Comparison of ENCODE assay signal across 8 cellular contexts in genomic region chr16:88924834-88925539, GRCh38. TPM values are rescaled to one million over a fixed set of nuclear protein-coding genes. Genes with fewer than 3 reads are reported as not detected.
A peak's percentile ranks its signal among the peaks of the same experiment; 100 is the strongest.
DNase-seq lines count a peak whose midpoint lies in the region; ATAC-seq and TF ChIP-seq lines count a peak whose summit lies in the region.

No MANE protein-coding gene starts in this region.

- peaks cover 2% of the 10 kb centered on the region for H3K9me3 Mint-ChIP-seq in activated CD8-positive, alpha-beta memory T cell treated with anti-CD3 and anti-CD28 coated beads, Interleukin-2, amount 10 ng/mL, durations not matched to agents 7 days and 5 days (ENCODE audit: low read depth)
- no peaks in the 10 kb centered on the region for H3K9me3 Mint-ChIP-seq in IgD-negative memory B cell

- peak; percentile 49 for ATAC-seq in activated CD8-positive, alpha-beta memory T cell treated with anti-CD3 and anti-CD28 coated beads, Interleukin-2, amount 10 ng/mL, durations not matched to agents 7 days and 5 days
- peak; percentile 84 for ATAC-seq in foreskin keratinocyte
- ATAC-seq in HG03354 (IDR thresholded peaks at IDR 0.05; ENCODE audit: poor library complexity, severe bottlenecking, unreplicated experiment): no peak

- no peaks in the 10 kb centered on the region for H3K36me3 Mint-ChIP-seq in activated CD8-positive, alpha-beta memory T cell treated with anti-CD3 and anti-CD28 coated beads, Interleukin-2, amount 10 ng/mL, durations not matched to agents 7 days and 5 days
- no peaks in the 10 kb centered on the region for H3K36me3 Mint-ChIP-seq in IgD-negative memory B cell

- no peak overlapping the region for H3K27ac ChIP-seq in foreskin keratinocyte

- H3K4me1 Mint-ChIP-seq in activated CD8-positive, alpha-beta memory T cell treated with anti-CD3 and anti-CD28 coated beads, Interleukin-2, amount 10 ng/mL, durations not matched to agents 7 days and 5 days: peaks cover 2% of the 10 kb centered on the region
- H3K4me1 Mint-ChIP-seq in IgD-negative memory B cell: peaks cover 12 to 22% (median 21%) of the 10 kb centered on the region in 3 donors

- H3K4me3 Mint-ChIP-seq in activated CD8-positive, alpha-beta memory T cell treated with anti-CD3 and anti-CD28 coated beads, Interleukin-2, amount 10 ng/mL, durations not matched to agents 7 days and 5 days: no peak overlapping the region
- peak overlapping the region in 3 of 4 donors; percentile 33 to 77 (median 55) for H3K4me3 Mint-ChIP-seq in IgD-negative memory B cell

- peaks cover 12% of the 10 kb centered on the region for H3K4me1 ChIP-seq in foreskin keratinocyte

- CTCF ChIA-PET in activated CD8-positive, alpha-beta memory T cell treated with anti-CD3 and anti-CD28 coated beads, Interleukin-2, amount 10 ng/mL, durations not matched to agents 7 days and 5 days (lab: Charles Lee): no interaction called here

- H3K27ac Mint-ChIP-seq in activated CD8-positive, alpha-beta memory T cell treated with anti-CD3 and anti-CD28 coated beads, Interleukin-2, amount 10 ng/mL, durations not matched to agents 7 days and 5 days: no peak overlapping the region
- peak overlapping the region; percentile 53 to 88 (median 59) for H3K27ac Mint-ChIP-seq in IgD-negative memory B cell

- no peaks in the 10 kb centered on the region for H3K27me3 Mint-ChIP-seq in activated CD8-positive, alpha-beta memory T cell treated with anti-CD3 and anti-CD28 coated beads, Interleukin-2, amount 10 ng/mL, durations not matched to agents 7 days and 5 days
- H3K27me3 Mint-ChIP-seq in IgD-negative memory B cell: no peaks in the 10 kb centered on the region

- DNase-seq in activated CD8-positive, alpha-beta memory T cell treated with anti-CD3 and anti-CD28 coated beads, Interleukin-2, amount 10 ng/mL, durations not matched to agents 7 days and 5 days: no peak
- no peak for DNase-seq in activated CD8-positive, alpha-beta memory T cell treated with anti-CD3 and anti-CD28 coated beads for 24 hours
- DNase-seq in SW 1271 (lab: John Stamatoyannopoulos, UW) (peak; percentile 52 to 63), foreskin keratinocyte (peak; percentile 28 to 66), smooth muscle cell of the brain vasculature (ENCODE audit: low read depth, low spot score) (peak; percentile 63), mesenteric fat pad (ENCODE audit: low spot score) (no peak)

- TF ChIP-seq CTCF in foreskin keratinocyte (conservative IDR thresholded peaks at IDR 0.05): peak; percentile 62

- H3K27me3 ChIP-seq in foreskin keratinocyte: peaks cover 21% of the 10 kb centered on the region

RNA-seq across cellular contexts. Expression of gene CBFA2T3, which starts 52.0 kb away (rescaled TPM):
- total RNA-seq in activated CD8-positive, alpha-beta memory T cell treated with anti-CD3 and anti-CD28 coated beads, Interleukin-2, amount 10 ng/mL, durations not matched to agents 7 days and 5 days: under 1 TPM in 1 of 2 experiments, not detected in 1; 0.21 TPM
- polyA plus RNA-seq in IgD-negative memory B cell (38.8 TPM), foreskin keratinocyte (0.09 and 0.18 TPM in 2 replicates)
- total RNA-seq in foreskin keratinocyte (0.18 and 0.20 TPM in 2 replicates), mesenteric fat pad (8.5 TPM)

RNA-seq across cellular contexts. Expression of gene PABPN1L, which starts 58.5 kb away (rescaled TPM):
- total RNA-seq in activated CD8-positive, alpha-beta memory T cell treated with anti-CD3 and anti-CD28 coated beads, Interleukin-2, amount 10 ng/mL, durations not matched to agents 7 days and 5 days: not detected
- polyA plus RNA-seq in IgD-negative memory B cell: not detected
- total RNA-seq in foreskin keratinocyte: not detected in 2 replicates
- polyA plus RNA-seq in foreskin keratinocyte: not detected in 2 replicates
- not detected for total RNA-seq in mesenteric fat pad

Comparison
In these comparisons a context has a peak if more than half of its experiments do, and no peak if none do; other contexts are left out.
1. DNase-seq: peak in SW 1271 (2 of 2), foreskin keratinocyte (2 of 2) and smooth muscle cell of the brain vasculature (single experiment); none in activated CD8-positive, alpha-beta memory T cell treated with anti-CD3 and anti-CD28 coated beads, Interleukin-2, amount 10 ng/mL, durations not matched to agents 7 days and 5 days (single experiment), activated CD8-positive, alpha-beta memory T cell treated with anti-CD3 and anti-CD28 coated beads for 24 hours (single experiment) and mesenteric fat pad (single experiment).